Comparison of ENCODE assay signal across 28 cellular contexts in the genomic region with DNA sequence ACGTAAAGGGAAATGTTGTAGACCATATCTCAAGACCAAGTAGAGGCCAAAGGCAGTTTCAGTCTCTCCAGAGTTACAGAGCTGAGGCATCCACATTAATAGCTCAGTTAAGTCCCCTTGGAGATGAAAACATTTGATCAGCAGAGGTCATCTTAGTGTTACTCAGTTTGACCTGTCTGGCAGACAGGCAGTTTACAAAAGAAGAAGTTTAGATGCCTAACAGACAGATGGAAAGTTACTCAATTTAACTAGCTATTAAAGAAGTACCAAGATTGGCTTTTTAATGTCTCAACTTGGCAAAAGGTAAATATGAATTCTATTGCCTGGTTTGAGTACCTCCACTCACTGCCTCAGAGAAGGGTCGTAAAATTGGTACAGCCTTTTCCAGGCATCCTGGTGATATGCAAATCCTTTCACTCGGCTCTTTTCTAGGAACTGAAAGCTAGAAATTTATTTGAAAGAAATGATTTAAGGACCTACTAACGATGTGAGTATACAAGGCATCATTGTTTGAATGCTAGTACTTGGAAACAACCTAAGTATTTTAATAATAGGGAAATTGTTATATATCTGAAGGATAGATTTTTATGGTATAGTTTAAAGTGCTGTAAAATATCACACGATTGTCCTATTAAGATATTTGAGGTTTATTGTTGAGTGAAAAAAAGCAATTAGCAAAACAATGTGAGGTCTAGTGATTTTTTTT. TPM values are rescaled to one million over a fixed set of nuclear protein-coding genes. Genes with fewer than 3 reads are reported as not detected.
A peak's percentile ranks its signal among the peaks of the same experiment; 100 is the strongest.
DNase-seq lines count a peak whose midpoint lies in the region; ATAC-seq and TF ChIP-seq lines count a peak whose summit lies in the region.
"Had no signal": no experiment of that assay in that cellular context is flagged by ENCODE, and none has a peak within 500 bp of the region (broad histone marks: within the 10 kb centered on the region; RNA-seq: fewer than 3 reads in every experiment).

No MANE protein-coding gene starts in this region.

- no peak overlapping the region for H3K56ac ChIP-seq in mesendoderm (ENCODE audit: low read length)

- peaks cover 11% of the 10 kb centered on the region for H3K79me1 ChIP-seq in mesendoderm (ENCODE audit: low read length)

- ATAC-seq in left lobe of liver (peak; percentile 58), aorta (ENCODE audit: low FRiP score) (no peak)
- ATAC-seq: activated CD8-positive, alpha-beta memory T cell treated with anti-CD3 and anti-CD28 coated beads, Interleukin-2, amount 10 ng/mL, durations not matched to agents 7 days and 5 days; activated naive CD8-positive, alpha-beta T cell treated with anti-CD3 and anti-CD28 coated beads, Interleukin-2, amount 50 U/mL, for 24 hours; activated T-cell treated with anti-CD3 and anti-CD28 coated beads, Interleukin-2, amount 50 U/mL, for 4 hours; left ventricle myocardium superior; naive thymus-derived CD4-positive, alpha-beta T cell; right cardiac atrium had no signal

- WGBS in mesendoderm (ENCODE audit: extremely low coverage, insufficient coverage, low lambda C conversion rate) = 100% methylated on average over 1 of the region's 5 CpGs
- 86 to 87% methylated on average over 5 of the region's 5 CpGs for WGBS in aorta, 2 donors

- H3K18ac ChIP-seq in mesendoderm (ENCODE audit: low read length) = no peak overlapping the region

- H3K4me3 ChIP-seq in HEK293 (ENCODE audit: low read depth, low read length) = no peak overlapping the region
- no peak overlapping the region for H3K4me3 ChIP-seq in PC-9
- no peak overlapping the region for H3K4me3 ChIP-seq in mesendoderm (ENCODE audit: low read length)
- no peak overlapping the region for H3K4me3 ChIP-seq in aorta (ENCODE audit: low read length in 2 of 2)
- H3K4me3 ChIP-seq: coronary artery, SJCRH30, stomach, tibial artery had no signal

- H3K23ac ChIP-seq in mesendoderm (ENCODE audit: low read length) = no peak overlapping the region

- H2AFZ ChIP-seq in PC-9 = no peak overlapping the region

- no peak overlapping the region for H3K4ac ChIP-seq in mesendoderm (ENCODE audit: low read depth, low read length)

- no peaks in the 10 kb centered on the region for H3K9me3 ChIP-seq in HEK293 (ENCODE audit: control insufficient read depth, insufficient read depth, low read depth, low read length)
- H3K9me3 ChIP-seq in PC-9 (ENCODE audit: insufficient read depth, low read depth) = no peaks in the 10 kb centered on the region
- no peaks in the 10 kb centered on the region for H3K9me3 ChIP-seq in aorta (ENCODE audit: control insufficient read depth, low read length)
- H3K9me3 ChIP-seq: SJCRH30, stomach, tibial artery had no signal

- no peaks in the 10 kb centered on the region for H3F3A ChIP-seq in PC-9 (ENCODE audit: insufficient read depth, low read depth)

- DNase-seq in COLO829 (ENCODE audit: low spot score) (peak; percentile 54), OCI-M1 (lab: John Stamatoyannopoulos, UW) (peak; percentile 12), left lobe of liver (ENCODE audit: low spot score) (no peak), PC-9 (no peak), mesendoderm (no peak), aorta (no peak)
- DNase-seq: activated CD4-positive, CD25-positive, alpha-beta regulatory T cell; activated CD8-positive, alpha-beta memory T cell treated with anti-CD3 and anti-CD28 coated beads, Interleukin-2, amount 10 ng/mL, durations not matched to agents 7 days and 5 days; activated naive CD8-positive, alpha-beta T cell treated with anti-CD3 and anti-CD28 coated beads, Interleukin-2, amount 50 U/mL, for 24 hours; activated T-cell treated with anti-CD3 and anti-CD28 coated beads, Interleukin-2, amount 50 U/mL, for 4 hours; DND-41; effector memory CD4-positive, alpha-beta T cell; GF-D8; left ventricle myocardium superior; midbrain; naive thymus-derived CD4-positive, alpha-beta T cell; NCI-H2029; NCI-H69; right cardiac atrium; SJCRH30; stimulated activated CD4-positive, alpha-beta T cell treated with anti-CD3 and anti-CD28 coated beads, Interleukin-2, amount 100 ng/mL, for 48 hours; stomach; T1000; tibial artery had no signal

- CTCF ChIA-PET in HEK293 (lab: Yijun Ruan, JAX) = interaction anchor here (0.6 to 4.2 kb wide), 8 partner anchors 12 to 189 kb away, joined by 3 to 32 read pairs (median 4); no protein-coding TSS in a partner anchor
- CTCF ChIA-PET in PC-9 (lab: Charles Lee) = no interaction called here

- no peak overlapping the region for H4K8ac ChIP-seq in mesendoderm (ENCODE audit: low read depth, low read length)

- H3K9me2 ChIP-seq in PC-9 (ENCODE audit: insufficient read depth) = no peaks in the 10 kb centered on the region

- H2BK120ac ChIP-seq in mesendoderm (ENCODE audit: low read depth, low read length) = no peak overlapping the region

- H4K5ac ChIP-seq in mesendoderm (ENCODE audit: low read length) = no peak overlapping the region

- H3K27me3 ChIP-seq in PC-9 (ENCODE audit: insufficient read depth, low read depth) = no peaks in the 10 kb centered on the region
- no peaks in the 10 kb centered on the region for H3K27me3 ChIP-seq in mesendoderm (ENCODE audit: insufficient read depth, low read length, poor library complexity)
- H3K27me3 ChIP-seq in aorta (ENCODE audit: control insufficient read depth in 1 of 2, insufficient read depth in 2 of 2, low read length in 1 of 2) = no peaks in the 10 kb centered on the region
- H3K27me3 ChIP-seq: SJCRH30, stomach, tibial artery had no signal

- POLR2A ChIA-PET in HEK293 (lab: Yijun Ruan, JAX) = no interaction called here
- POLR2A ChIA-PET in PC-9 (lab: Charles Lee; ENCODE audit: unreplicated experiment) = interaction anchor here (0.6 kb wide), 1 partner anchor 141 kb away, joined by 3 read pairs; no protein-coding TSS in a partner anchor

- no peak overlapping the region for H3K4me2 ChIP-seq in PC-9
- no peak overlapping the region for H3K4me2 ChIP-seq in mesendoderm (ENCODE audit: low read length)

- no peak overlapping the region for H3K9ac ChIP-seq in mesendoderm (ENCODE audit: low read length)

- TF ChIP-seq CTCF in HEK293 (tag by site-specific recombination; IDR thresholded peaks at IDR 0.05) = no peak
- TF ChIP-seq CTCF in PC-9 (conservative IDR thresholded peaks at IDR 0.05) = no peak

- H3K4me1 ChIP-seq in HEK293 (ENCODE audit: control insufficient read depth, insufficient read depth, low read length) (no peaks in the 10 kb centered on the region), PC-9 (replicated peaks; ENCODE audit: insufficient read depth) (0 out of 2 replicates have a peak, but pooled peaks cover 5% of the 10 kb centered on the region), mesendoderm (ENCODE audit: control insufficient read depth, low read depth, low read length) (peaks cover 4% of the 10 kb centered on the region), aorta (ENCODE audit: control insufficient read depth in 1 of 2, insufficient read depth in 2 of 2, low read length in 2 of 2) (no peaks in the 10 kb centered on the region)

- no peak overlapping the region for H2AK5ac ChIP-seq in mesendoderm (ENCODE audit: low read length)

- H3K79me2 ChIP-seq in PC-9 (ENCODE audit: low read depth) = no peaks in the 10 kb centered on the region
- H3K79me2 ChIP-seq in mesendoderm (ENCODE audit: control insufficient read depth, insufficient read depth, low read length) = peaks cover 2% of the 10 kb centered on the region

- intact Hi-C loops in PC-9 (cut with micrococcal nuclease; ENCODE audit: unreplicated experiment) (no loop called here), aorta (cut with DNase I) (no loop called here)

- H3K27ac ChIP-seq in HEK293 (ENCODE audit: extremely low read depth, low read depth, low read length) (no peak overlapping the region), PC-9 (no peak overlapping the region), mesendoderm (ENCODE audit: low read depth, low read length) (no peak overlapping the region), aorta (ENCODE audit: low read depth in 1 of 2, low read length in 2 of 2) (no peak overlapping the region)
- H3K27ac ChIP-seq: C4-2B, coronary artery, epithelial cell of prostate, SJCRH30, stomach, tibial artery had no signal

- H2BK5ac ChIP-seq in mesendoderm (ENCODE audit: low read length) = no peak overlapping the region

- H3K36me3 ChIP-seq in HEK293 (ENCODE audit: control insufficient read depth in 2 of 2, insufficient read depth in 1 of 2, low read length in 2 of 2) = no peaks in the 10 kb centered on the region
- no peaks in the 10 kb centered on the region for H3K36me3 ChIP-seq in PC-9 (ENCODE audit: low read depth)
- H3K36me3 ChIP-seq in mesendoderm (ENCODE audit: control insufficient read depth, insufficient read depth, low read length) = no peaks in the 10 kb centered on the region
- no peaks in the 10 kb centered on the region for H3K36me3 ChIP-seq in aorta (ENCODE audit: control insufficient read depth in 1 of 2, insufficient read depth in 2 of 2, low read length in 1 of 2)
- H3K36me3 ChIP-seq: SJCRH30, tibial artery had no signal

- no peaks in the 10 kb centered on the region for H4K20me1 ChIP-seq in PC-9 (ENCODE audit: insufficient read depth)

- H2BK15ac ChIP-seq in mesendoderm (replicated peaks; ENCODE audit: low read depth) = no peak overlapping the region

- no TSS peak for BruUV-seq in PC-9 (replicated peaks; lab: Mats Ljungman, UMichigan)

TF ChIP-seq in HEK293, 187 proteins besides CTCF, POLR2A, EP300 and RAD21:
- no peak for TF ChIP-seq ZNF473 (tag by site-specific recombination; IDR thresholded peaks at IDR 0.05)
- TF ChIP-seq, protein P1, sequence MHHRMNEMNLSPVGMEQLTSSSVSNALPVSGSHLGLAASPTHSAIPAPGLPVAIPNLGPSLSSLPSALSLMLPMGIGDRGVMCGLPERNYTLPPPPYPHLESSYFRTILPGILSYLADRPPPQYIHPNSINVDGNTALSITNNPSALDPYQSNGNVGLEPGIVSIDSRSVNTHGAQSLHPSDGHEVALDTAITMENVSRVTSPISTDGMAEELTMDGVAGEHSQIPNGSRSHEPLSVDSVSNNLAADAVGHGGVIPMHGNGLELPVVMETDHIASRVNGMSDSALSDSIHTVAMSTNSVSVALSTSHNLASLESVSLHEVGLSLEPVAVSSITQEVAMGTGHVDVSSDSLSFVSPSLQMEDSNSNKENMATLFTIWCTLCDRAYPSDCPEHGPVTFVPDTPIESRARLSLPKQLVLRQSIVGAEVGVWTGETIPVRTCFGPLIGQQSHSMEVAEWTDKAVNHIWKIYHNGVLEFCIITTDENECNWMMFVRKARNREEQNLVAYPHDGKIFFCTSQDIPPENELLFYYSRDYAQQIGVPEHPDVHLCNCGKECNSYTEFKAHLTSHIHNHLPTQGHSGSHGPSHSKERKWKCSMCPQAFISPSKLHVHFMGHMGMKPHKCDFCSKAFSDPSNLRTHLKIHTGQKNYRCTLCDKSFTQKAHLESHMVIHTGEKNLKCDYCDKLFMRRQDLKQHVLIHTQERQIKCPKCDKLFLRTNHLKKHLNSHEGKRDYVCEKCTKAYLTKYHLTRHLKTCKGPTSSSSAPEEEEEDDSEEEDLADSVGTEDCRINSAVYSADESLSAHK (tag by site-specific recombination; IDR thresholded peaks at IDR 0.05) = 0 out of 2 replicates have a peak, but pooled peaks have one; percentile 32
TF ChIP-seq in HEK293: peak in this region for 1.

RNA-seq across cellular contexts. Expression of a gene that starts 14.8 kb away (rescaled TPM):
- total RNA-seq in left lobe of liver (102 TPM), PC-9 (2021) (26.1 and 30.2 TPM in 2 replicates), aorta (10 to 100 TPM; 29.4 to 30.5 TPM)
- polyA plus RNA-seq in mesendoderm (2013, experiment 1 of 2) = 23.5 TPM
- polyA plus RNA-seq in mesendoderm (2013, experiment 2 of 2) = 23.6 TPM
- 10 to 100 TPM; 11.0 to 17.7 TPM for polyA plus RNA-seq in aorta

Comparison
In these comparisons a context has a peak if more than half of its experiments do, and no peak if none do; other contexts are left out.
1. DNase-seq: peak in COLO829 (single experiment) and OCI-M1 (single experiment); none in left lobe of liver (single experiment), PC-9 (0 of 2), mesendoderm (single experiment) and aorta (0 of 2).